In the genomic region with DNA sequence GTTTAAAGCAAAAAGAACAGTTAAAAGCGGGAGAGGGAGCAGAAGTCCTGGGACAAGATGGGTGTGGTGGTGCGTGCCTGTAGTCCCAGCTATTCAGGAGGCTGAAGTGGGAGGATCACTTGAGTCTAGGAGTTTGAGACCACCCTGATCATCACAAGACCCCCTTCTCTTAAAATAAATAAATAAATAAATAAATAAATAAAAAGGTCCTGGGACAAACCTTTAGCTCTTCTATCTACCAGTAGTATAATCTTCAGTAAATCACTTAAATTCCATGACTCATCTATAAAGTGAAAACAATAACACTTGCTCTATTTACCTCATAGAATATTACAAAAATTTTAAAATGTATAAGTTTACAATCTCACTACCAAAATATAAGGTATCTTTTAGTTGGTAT, we compare ENCODE assay signal across 2 cellular contexts.
TF ChIP-seq lines count a peak whose summit lies in the region.

No MANE protein-coding gene starts in this region.

TF ChIP-seq in A549, 52 proteins besides CTCF, POLR2A, EP300 and RAD21:
- TF ChIP-seq POLR2AphosphoS2 (conservative IDR thresholded peaks at IDR 0.05; ENCODE audit: low read length) (no peak), ZC3H11A (IDR thresholded peaks at IDR 0.05) (peak; percentile 32; the same call in 1 of the 2 replicates)
TF ChIP-seq in A549: peak in this region for 1.

TF ChIP-seq in K562, 482 proteins besides CTCF, POLR2A, EP300 and RAD21:
- TF ChIP-seq C11orf30 (IDR thresholded peaks at IDR 0.05; ENCODE audit: low read depth), result peak; percentile 25; the same call in 1 of the 2 replicates
- TF ChIP-seq ZNF316 (IDR thresholded peaks at IDR 0.05), result peak; percentile 43
- no peak for TF ChIP-seq IRF2 (CRISPR knock-in tag; IDR thresholded peaks at IDR 0.05)
- no peak for TF ChIP-seq GTF2A2 (tag; IDR thresholded peaks at IDR 0.05)
- TF ChIP-seq HDAC8 (tag; IDR thresholded peaks at IDR 0.05), result no peak
- no peak for TF ChIP-seq ARNT (IDR thresholded peaks at IDR 0.05)
- no peak for TF ChIP-seq NR1H2 (CRISPR knock-in tag; IDR thresholded peaks at IDR 0.05)
- TF ChIP-seq ELF4 (CRISPR knock-in tag; IDR thresholded peaks at IDR 0.05), result no peak
- TF ChIP-seq NR2C1 (IDR thresholded peaks at IDR 0.05), result no peak
- TF ChIP-seq NR2C1 (tag; IDR thresholded peaks at IDR 0.05), result no peak
- TF ChIP-seq ZNF282 (CRISPR knock-in tag; IDR thresholded peaks at IDR 0.05), result no peak
- TF ChIP-seq, protein P1, sequence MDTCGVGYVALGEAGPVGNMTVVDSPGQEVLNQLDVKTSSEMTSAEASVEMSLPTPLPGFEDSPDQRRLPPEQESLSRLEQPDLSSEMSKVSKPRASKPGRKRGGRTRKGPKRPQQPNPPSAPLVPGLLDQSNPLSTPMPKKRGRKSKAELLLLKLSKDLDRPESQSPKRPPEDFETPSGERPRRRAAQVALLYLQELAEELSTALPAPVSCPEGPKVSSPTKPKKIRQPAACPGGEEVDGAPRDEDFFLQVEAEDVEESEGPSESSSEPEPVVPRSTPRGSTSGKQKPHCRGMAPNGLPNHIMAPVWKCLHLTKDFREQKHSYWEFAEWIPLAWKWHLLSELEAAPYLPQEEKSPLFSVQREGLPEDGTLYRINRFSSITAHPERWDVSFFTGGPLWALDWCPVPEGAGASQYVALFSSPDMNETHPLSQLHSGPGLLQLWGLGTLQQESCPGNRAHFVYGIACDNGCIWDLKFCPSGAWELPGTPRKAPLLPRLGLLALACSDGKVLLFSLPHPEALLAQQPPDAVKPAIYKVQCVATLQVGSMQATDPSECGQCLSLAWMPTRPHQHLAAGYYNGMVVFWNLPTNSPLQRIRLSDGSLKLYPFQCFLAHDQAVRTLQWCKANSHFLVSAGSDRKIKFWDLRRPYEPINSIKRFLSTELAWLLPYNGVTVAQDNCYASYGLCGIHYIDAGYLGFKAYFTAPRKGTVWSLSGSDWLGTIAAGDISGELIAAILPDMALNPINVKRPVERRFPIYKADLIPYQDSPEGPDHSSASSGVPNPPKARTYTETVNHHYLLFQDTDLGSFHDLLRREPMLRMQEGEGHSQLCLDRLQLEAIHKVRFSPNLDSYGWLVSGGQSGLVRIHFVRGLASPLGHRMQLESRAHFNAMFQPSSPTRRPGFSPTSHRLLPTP (IDR thresholded peaks at IDR 0.05; ENCODE audit: borderline replicate concordance, extremely low read depth, insufficient read length), result no peak
- no peak for TF ChIP-seq SMARCE1 (IDR thresholded peaks at IDR 0.05)
TF ChIP-seq in K562: peak in this region for 2.
